In the genomic region with DNA sequence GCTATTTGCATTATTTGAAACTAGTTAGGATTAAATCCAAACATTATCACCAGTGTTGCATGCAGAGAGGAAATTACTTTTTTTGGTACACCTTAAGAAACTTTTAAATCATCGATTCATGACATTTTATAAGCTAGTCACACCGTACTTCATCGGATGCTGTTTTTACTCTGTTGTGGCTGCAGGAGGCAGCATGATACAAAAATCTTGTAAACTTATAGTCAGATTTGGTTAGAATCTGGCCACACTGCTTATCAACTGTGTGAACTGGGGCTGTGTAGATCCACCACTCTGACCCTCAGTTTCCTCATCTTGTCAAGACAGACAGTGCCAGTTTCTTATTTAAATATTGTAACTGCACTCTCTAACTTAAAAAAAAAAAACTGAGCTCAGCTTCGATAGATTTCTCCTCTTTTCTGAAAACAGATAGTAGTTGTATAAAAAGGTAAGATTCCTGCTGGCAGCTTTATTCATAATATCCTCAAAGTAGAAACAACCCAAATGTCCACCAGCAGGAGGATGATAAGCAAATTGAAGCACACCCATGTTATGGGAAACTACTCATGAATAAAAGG, we compare ENCODE assay signal across 9 cellular contexts.
DNase-seq lines count a peak whose midpoint lies in the region; ATAC-seq and TF ChIP-seq lines count a peak whose summit lies in the region.
"Had no signal": no experiment of that assay in that cellular context is flagged by ENCODE, and none has a peak within 500 bp of the region (broad histone marks: within the 10 kb centered on the region; RNA-seq: fewer than 3 reads in every experiment).

No MANE protein-coding gene starts in this region.

- H3K4me2 ChIP-seq in Loucy (ENCODE audit: low read depth, low read length, poor library complexity, severe bottlenecking), result no peak overlapping the region

- no peaks in the 10 kb centered on the region for H3F3A ChIP-seq in Loucy (ENCODE audit: low read depth)

- no peak overlapping the region for H3K27ac ChIP-seq in lower lobe of right lung

- no peak overlapping the region for H3K9ac ChIP-seq in Loucy (ENCODE audit: low read depth, low read length, poor library complexity, severe bottlenecking)

- CTCF ChIA-PET in BJ (lab: Yijun Ruan, JAX), result interaction anchor here (0.7 to 2.3 kb wide), 8 partner anchors 9 to 459 kb away, joined by 3 to 36 read pairs (median 4); no protein-coding TSS in a partner anchor

- H3K79me2 ChIP-seq in Loucy (ENCODE audit: insufficient read depth, low read length), result no peaks in the 10 kb centered on the region

- no peaks in the 10 kb centered on the region for H3K9me3 ChIP-seq in Loucy (ENCODE audit: insufficient read depth, low read depth, low read length)
- no peaks in the 10 kb centered on the region for H3K9me3 ChIP-seq in lower lobe of right lung

- no peaks in the 10 kb centered on the region for H3K9me2 ChIP-seq in Loucy (replicated peaks; ENCODE audit: low read depth, low read length)

- H4K20me1 ChIP-seq in Loucy (ENCODE audit: insufficient read depth, low read length, poor library complexity, severe bottlenecking), result no peaks in the 10 kb centered on the region

- no peaks in the 10 kb centered on the region for H3K4me1 ChIP-seq in Loucy (ENCODE audit: insufficient read depth, low read length, poor library complexity, severe bottlenecking)
- H3K4me1 ChIP-seq in lower lobe of right lung, result no peaks in the 10 kb centered on the region

- intact Hi-C loops in lower lobe of right lung (cut with DNase I), result no loop called here

- H3K4me3 ChIP-seq in BJ (ENCODE audit: low read depth, low read length) (no peak overlapping the region), Loucy (ENCODE audit: low read length, poor library complexity, severe bottlenecking) (no peak overlapping the region), choroid plexus epithelial cell (ENCODE audit: low read depth, low read length) (no peak overlapping the region), lower lobe of right lung (no peak overlapping the region)

- H2AFZ ChIP-seq in Loucy (ENCODE audit: low read length), result no peak overlapping the region

- POLR2A ChIA-PET in BJ (lab: Charles Lee), result no interaction called here

- H3K36me3 ChIP-seq in BJ (ENCODE audit: control insufficient read depth, insufficient read depth, low read length), result no peaks in the 10 kb centered on the region
- no peaks in the 10 kb centered on the region for H3K36me3 ChIP-seq in Loucy (ENCODE audit: insufficient read depth, low read length)
- H3K36me3 ChIP-seq in lower lobe of right lung, result no peaks in the 10 kb centered on the region

- TF ChIP-seq CTCF in BJ (IDR thresholded peaks at IDR 0.05; ENCODE audit: insufficient read depth, low read depth, low read length) (peak; percentile 60), Loucy (conservative IDR thresholded peaks at IDR 0.05; ENCODE audit: low read length) (peak; percentile 61), choroid plexus epithelial cell (conservative IDR thresholded peaks at IDR 0.05; ENCODE audit: low read depth, low read length) (peak; percentile 66), lower lobe of right lung (IDR thresholded peaks at IDR 0.05) (peak; percentile 49), GM20000 (IDR thresholded peaks at IDR 0.05; ENCODE audit: extremely low read depth, missing control alignments) (no peak)

- no peak for ATAC-seq in lower lobe of right lung
- no peak for ATAC-seq in GM18498 (IDR thresholded peaks at IDR 0.05; ENCODE audit: unreplicated experiment)
- ATAC-seq in GM21737 (IDR thresholded peaks at IDR 0.05; ENCODE audit: unreplicated experiment), result no peak

- peaks cover 2% of the 10 kb centered on the region for H3K27me3 ChIP-seq in BJ (ENCODE audit: control insufficient read depth, insufficient read depth, low read length)
- no peaks in the 10 kb centered on the region for H3K27me3 ChIP-seq in Loucy (ENCODE audit: insufficient read depth, low read length, poor library complexity, severe bottlenecking)
- no peaks in the 10 kb centered on the region for H3K27me3 ChIP-seq in lower lobe of right lung (ENCODE audit: low read depth)

- DNase-seq in BJ (ENCODE audit: low read depth) (no peak), choroid plexus epithelial cell (ENCODE audit: low read depth) (peak; percentile 58), lower lobe of right lung (no peak), GM20000 (ENCODE audit: low spot score) (no peak), AML-193 (lab: John Stamatoyannopoulos, UW) (no peak)
- DNase-seq: NCI-H146 had no signal
